18 cellular contexts compared by ENCODE assay signal in the genomic region with DNA sequence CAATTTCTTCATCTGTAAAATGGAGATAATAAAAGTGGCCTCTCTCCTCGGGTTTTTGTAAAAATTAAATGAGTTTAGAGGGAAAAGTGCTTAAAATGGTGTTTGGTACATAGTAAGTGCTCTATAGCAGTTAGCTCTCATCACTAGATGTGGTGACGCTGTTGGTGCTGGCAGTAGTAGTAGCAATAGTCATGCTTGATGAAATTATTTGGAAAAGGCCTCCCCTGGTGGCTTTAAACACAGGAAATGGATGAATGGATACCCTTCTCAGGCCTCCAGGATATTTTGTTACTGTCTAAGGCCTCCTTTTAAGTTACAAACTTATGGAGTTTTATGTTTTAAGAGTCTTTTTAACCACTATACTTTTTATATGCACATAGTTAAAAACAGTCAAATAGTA.
A peak's percentile ranks its signal among the peaks of the same experiment; 100 is the strongest.
DNase-seq lines count a peak whose midpoint lies in the region; ATAC-seq and TF ChIP-seq lines count a peak whose summit lies in the region.
"Had no signal": no experiment of that assay in that cellular context is flagged by ENCODE, and none has a peak within 500 bp of the region (broad histone marks: within the 10 kb centered on the region; RNA-seq: fewer than 3 reads in every experiment).

No MANE protein-coding gene starts in this region.

- no peak overlapping the region for H4K91ac ChIP-seq in trophoblast cell (ENCODE audit: low read depth, low read length)

- H3K79me2 ChIP-seq in trophoblast cell (ENCODE audit: control insufficient read depth, insufficient read depth, low read length, poor library complexity), result peaks cover 3% of the 10 kb centered on the region

- peak overlapping the region; percentile 51 for H3K4ac ChIP-seq in trophoblast cell (ENCODE audit: low read depth, low read length)

- no peak overlapping the region for H2BK5ac ChIP-seq in trophoblast cell (ENCODE audit: low read depth, low read length, poor library complexity)

- intact Hi-C loops in upper lobe of right lung (cut with DNase I), result no loop called here

- no peak for ATAC-seq in upper lobe of right lung
- ATAC-seq: HCT116, K562 had no signal

- DNase-seq in AG04450 (ENCODE audit: low read depth, low spot score), result no peak
- no peak for DNase-seq in SK-N-MC (ENCODE audit: low read depth, low spot score)
- DNase-seq in fibroblast of gingiva (ENCODE audit: low read depth), result peak; percentile 21
- no peak for DNase-seq in trophoblast cell
- no peak for DNase-seq in upper lobe of right lung
- no peak for DNase-seq in activated CD8-positive, alpha-beta memory T cell treated with anti-CD3 and anti-CD28 coated beads, Interleukin-2, amount 50 U/mL, for 48 hours
- no peak for DNase-seq in HEK293T (ENCODE audit: extremely low spot score)
- DNase-seq in NCI-H2107 treated with DMSO at 0.1 percent for 48 hours (lab: John Stamatoyannopoulos, UW; ENCODE audit: unreplicated experiment), result no peak
- DNase-seq: CD4-positive, alpha-beta memory T cell; DMS153; GDM1; NCI-H1436; NCI-H1930; NCI-H345; NCI-H524 treated with DMSO at 0.1 percent for 48 hours had no signal

- H3K4me3 ChIP-seq in AG04450 (ENCODE audit: low read depth, low read length), result no peak overlapping the region
- no peak overlapping the region for H3K4me3 ChIP-seq in SK-N-MC
- no peak overlapping the region for H3K4me3 ChIP-seq in trophoblast cell (ENCODE audit: low read depth, low read length)
- no peak overlapping the region for H3K4me3 ChIP-seq in upper lobe of right lung
- H3K4me3 ChIP-seq: BLaER1, K562 had no signal

- H3K18ac ChIP-seq in trophoblast cell (ENCODE audit: low read length), result no peak overlapping the region

- H3K4me2 ChIP-seq in trophoblast cell (ENCODE audit: low read length), result no peak overlapping the region
- H3K4me2 ChIP-seq: BLaER1 had no signal

- no CpG with 5 or more reads among the region's 2 CpGs for WGBS in trophoblast cell (ENCODE audit: extremely low coverage, insufficient coverage, insufficient read length)

- H3K36me3 ChIP-seq in SK-N-MC (ENCODE audit: insufficient read depth, low read length) (peaks cover 6% of the 10 kb centered on the region; the same call in 1 of the 2 replicates), trophoblast cell (ENCODE audit: control insufficient read depth in 1 of 2, insufficient read depth in 2 of 2, low read length in 2 of 2) (peaks cover 12 to 26% of the 10 kb centered on the region in 2 experiments), upper lobe of right lung (no peaks in the 10 kb centered on the region)
- H3K36me3 ChIP-seq: BLaER1 had no signal

- H2AK5ac ChIP-seq in trophoblast cell (ENCODE audit: low read length), result no peak overlapping the region

- no peak overlapping the region for H4K8ac ChIP-seq in trophoblast cell (ENCODE audit: low read depth, low read length)

- H3K14ac ChIP-seq in trophoblast cell (ENCODE audit: low read length), result no peak overlapping the region

- no peak overlapping the region for H2AFZ ChIP-seq in trophoblast cell (ENCODE audit: insufficient read depth, low read length, poor library complexity)

- H3K79me1 ChIP-seq in trophoblast cell (ENCODE audit: low read length), result no peaks in the 10 kb centered on the region

- H3K27ac ChIP-seq in AG04450 (ENCODE audit: low read depth, low read length) (peak overlapping the region; percentile 40), SK-N-MC (peak overlapping the region; percentile 43; the same call in 1 of the 2 replicates), trophoblast cell (ENCODE audit: low read depth, low read length) (no peak overlapping the region), upper lobe of right lung (no peak overlapping the region)
- H3K27ac ChIP-seq: BLaER1 had no signal

- POLR2A ChIA-PET in AG04450 (lab: Yijun Ruan, JAX), result interaction anchor here (0.7 to 1.6 kb wide), 4 partner anchors 10 to 741 kb away, joined by 4 to 6 read pairs (median 5); no protein-coding TSS in a partner anchor
- POLR2A ChIA-PET in HEK293T (lab: Yijun Ruan, JAX), result no interaction called here

- H2BK12ac ChIP-seq in trophoblast cell (ENCODE audit: low read length), result no peak overlapping the region

- H4K12ac ChIP-seq in trophoblast cell (ENCODE audit: low read depth, low read length), result no peak overlapping the region

- TF ChIP-seq CTCF in AG04450 (IDR thresholded peaks at IDR 0.05; ENCODE audit: low read depth, low read length), result no peak
- no peak for TF ChIP-seq CTCF in upper lobe of right lung (IDR thresholded peaks at IDR 0.05)

- H3K9me3 ChIP-seq in AG04450 (ENCODE audit: control insufficient read depth, insufficient read depth, low read length) (no peaks in the 10 kb centered on the region), SK-N-MC (ENCODE audit: low read depth, low read length) (no peaks in the 10 kb centered on the region), trophoblast cell (ENCODE audit: insufficient read depth, low read depth, low read length) (no peaks in the 10 kb centered on the region), upper lobe of right lung (no peaks in the 10 kb centered on the region)
- H3K9me3 ChIP-seq: BLaER1 had no signal

- H3K9ac ChIP-seq in SK-N-MC (ENCODE audit: insufficient read length) (no peak overlapping the region), trophoblast cell (ENCODE audit: low read length) (no peak overlapping the region)
- H3K9ac ChIP-seq: BLaER1 had no signal

- peaks cover 5 to 7% of the 10 kb centered on the region in 2 experiments for H3K4me1 ChIP-seq in trophoblast cell (ENCODE audit: control insufficient read depth in 1 of 2, insufficient read depth in 2 of 2, low read length in 2 of 2)
- peaks cover 4% of the 10 kb centered on the region for H3K4me1 ChIP-seq in upper lobe of right lung
- H3K4me1 ChIP-seq: BLaER1 had no signal

- CTCF ChIA-PET in AG04450 (lab: Charles Lee) (interaction anchor here (1.1 kb wide), 1 partner anchor 16 kb away, joined by 3 read pairs; no protein-coding TSS in a partner anchor), HEK293T (lab: Yijun Ruan, JAX) (no interaction called here)

- no peak overlapping the region for H3K23ac ChIP-seq in trophoblast cell (ENCODE audit: low read length)

- H3K27me3 ChIP-seq in AG04450 (ENCODE audit: control insufficient read depth, insufficient read depth, low read length) (no peaks in the 10 kb centered on the region), trophoblast cell (ENCODE audit: insufficient read depth, low read length) (no peaks in the 10 kb centered on the region), upper lobe of right lung (no peaks in the 10 kb centered on the region)
- H3K27me3 ChIP-seq: BLaER1 had no signal

- no peak overlapping the region for H2BK120ac ChIP-seq in trophoblast cell (ENCODE audit: insufficient read depth, low read length, poor library complexity)

TF ChIP-seq in HEK293T, 16 proteins besides CTCF, POLR2A, EP300 and RAD21:
- TF ChIP-seq ARNT (IDR thresholded peaks at IDR 0.05), result no peak
- TF ChIP-seq TARDBP (IDR thresholded peaks at IDR 0.05), result no peak
- TF ChIP-seq ZNF384 (IDR thresholded peaks at IDR 0.05), result no peak
- TF ChIP-seq ELF4 (IDR thresholded peaks at IDR 0.05), result no peak
- no peak for TF ChIP-seq HDGF (IDR thresholded peaks at IDR 0.05; ENCODE audit: borderline replicate concordance)
- no peak for TF ChIP-seq FOXM1 (IDR thresholded peaks at IDR 0.05; ENCODE audit: borderline replicate concordance)
- TF ChIP-seq L3MBTL2 (conservative IDR thresholded peaks at IDR 0.05), result no peak
- TF ChIP-seq FOXA1 (IDR thresholded peaks at IDR 0.05), result no peak

Comparison
In these comparisons a context has a peak if more than half of its experiments do, and no peak if none do; other contexts are left out.
1. H3K27ac ChIP-seq: peak in AG04450 (single experiment) and SK-N-MC (single experiment); none in trophoblast cell (single experiment) and upper lobe of right lung (single experiment).